20 cellular contexts compared by ENCODE assay signal in genomic region chr1:61190476-61191067, GRCh38.
A peak's percentile ranks its signal among the peaks of the same experiment; 100 is the strongest.
DNase-seq lines count a peak whose midpoint lies in the region; ATAC-seq and TF ChIP-seq lines count a peak whose summit lies in the region.
"Had no signal": no experiment of that assay in that cellular context is flagged by ENCODE, and none has a peak within 500 bp of the region (broad histone marks: within the 10 kb centered on the region; RNA-seq: fewer than 3 reads in every experiment).

No MANE protein-coding gene starts in this region.

- H3K4me1 Mint-ChIP-seq in endodermal cell (peaks cover 10% of the 10 kb centered on the region), nephron (peaks cover 74% of the 10 kb centered on the region), Caco-2 (ENCODE audit: low read depth, unreplicated experiment) (no peaks in the 10 kb centered on the region)
- H3K4me1 Mint-ChIP-seq in activated CD4-positive, alpha-beta memory T cell treated with anti-CD3 and anti-CD28 coated beads, Interleukin-2, amount 10 ng/mL, durations not matched to agents 7 days and 5 days = no peaks in the 10 kb centered on the region
- H3K4me1 Mint-ChIP-seq in CD8-positive, alpha-beta T cell (ENCODE audit: low read depth) = no peaks in the 10 kb centered on the region
- H3K4me1 Mint-ChIP-seq: activated CD8-positive, alpha-beta memory T cell treated with anti-CD3 and anti-CD28 coated beads, Interleukin-2, amount 10 ng/mL, durations not matched to agents 7 days and 5 days; activated naive CD8-positive, alpha-beta T cell treated with anti-CD3 and anti-CD28 coated beads, Interleukin-2, amount 50 U/mL, for 24 hours; B cell had no signal

- no peak overlapping the region for H3K9ac ChIP-seq in endodermal cell (ENCODE audit: extremely low read depth, low read length, poor library complexity, severe bottlenecking)
- H3K9ac ChIP-seq: parathyroid adenoma had no signal

- in situ Hi-C loops in Panc1 (cut with HindIII; ENCODE audit: low pct_unique_long_range_greater_than_20kb, low sequenced_read_pairs) = no loop called here
- in situ Hi-C loops in transverse colon (cut with MboI; ENCODE audit: low pct_ligation_motif_present in 1 of 4, low pct_unique_long_range_greater_than_20kb in 1 of 4, low sequenced_read_pairs in 3 of 4) = no loop called here

- no peak for TF ChIP-seq CTCF in Panc1 (IDR thresholded peaks at IDR 0.05)
- no peak for TF ChIP-seq CTCF in endodermal cell (conservative IDR thresholded peaks at IDR 0.05)
- no peak for TF ChIP-seq CTCF in nephron (IDR thresholded peaks at IDR 0.05; ENCODE audit: unreplicated experiment in 3 of 3)
- TF ChIP-seq CTCF in transverse colon (IDR thresholded peaks at IDR 0.05) = no peak
- TF ChIP-seq CTCF in CD8-positive, alpha-beta T cell (IDR thresholded peaks at IDR 0.05) = no peak
- no peak for TF ChIP-seq CTCF in Caco-2 (IDR thresholded peaks at IDR 0.05; ENCODE audit: insufficient read depth in 1 of 2, low read depth in 1 of 2, low read length in 1 of 2, severe bottlenecking in 1 of 2, unreplicated experiment in 1 of 2)

- DNase-seq in Panc1 (ENCODE audit: low read depth, low spot score) (no peak), endodermal cell (no peak), transverse colon (no peak), Caco-2 (no peak)
- no peak for DNase-seq in activated CD4-positive, alpha-beta memory T cell treated with anti-CD3 and anti-CD28 coated beads, Interleukin-2, amount 10 ng/mL, durations not matched to agents 7 days and 5 days
- DNase-seq in CD8-positive, alpha-beta T cell = no peak
- DNase-seq: activated CD8-positive, alpha-beta memory T cell treated with anti-CD3 and anti-CD28 coated beads, Interleukin-2, amount 10 ng/mL, durations not matched to agents 7 days and 5 days; activated naive CD8-positive, alpha-beta T cell treated with anti-CD3 and anti-CD28 coated beads, Interleukin-2, amount 50 U/mL, for 24 hours; Calu3; central memory CD4-positive, alpha-beta T cell; Karpas-422; naive thymus-derived CD8-positive, alpha-beta T cell; NCI-H1105 treated with DMSO at 0.1 percent for 48 hours; NCI-H526 had no signal

- no peak overlapping the region for H3K4me3 Mint-ChIP-seq in endodermal cell
- no peak overlapping the region for H3K4me3 Mint-ChIP-seq in nephron
- no peak overlapping the region for H3K4me3 Mint-ChIP-seq in activated CD4-positive, alpha-beta memory T cell treated with anti-CD3 and anti-CD28 coated beads, Interleukin-2, amount 10 ng/mL, durations not matched to agents 7 days and 5 days
- no peak overlapping the region for H3K4me3 Mint-ChIP-seq in CD8-positive, alpha-beta T cell
- H3K4me3 Mint-ChIP-seq in Caco-2 (ENCODE audit: unreplicated experiment) = no peak overlapping the region
- H3K4me3 Mint-ChIP-seq: activated CD8-positive, alpha-beta memory T cell treated with anti-CD3 and anti-CD28 coated beads, Interleukin-2, amount 10 ng/mL, durations not matched to agents 7 days and 5 days; activated naive CD8-positive, alpha-beta T cell treated with anti-CD3 and anti-CD28 coated beads, Interleukin-2, amount 50 U/mL, for 24 hours; B cell; GM23338; naive thymus-derived CD8-positive, alpha-beta T cell had no signal

- H3K27ac Mint-ChIP-seq in endodermal cell = no peak overlapping the region
- peak overlapping the region; percentile 63 to 82 (median 78) for H3K27ac Mint-ChIP-seq in nephron
- H3K27ac Mint-ChIP-seq in activated CD4-positive, alpha-beta memory T cell treated with anti-CD3 and anti-CD28 coated beads, Interleukin-2, amount 10 ng/mL, durations not matched to agents 7 days and 5 days = no peak overlapping the region
- H3K27ac Mint-ChIP-seq in CD8-positive, alpha-beta T cell = no peak overlapping the region
- H3K27ac Mint-ChIP-seq in Caco-2 (ENCODE audit: unreplicated experiment) = no peak overlapping the region
- H3K27ac Mint-ChIP-seq: activated CD8-positive, alpha-beta memory T cell treated with anti-CD3 and anti-CD28 coated beads, Interleukin-2, amount 10 ng/mL, durations not matched to agents 7 days and 5 days; activated naive CD8-positive, alpha-beta T cell treated with anti-CD3 and anti-CD28 coated beads, Interleukin-2, amount 50 U/mL, for 24 hours; B cell; GM23338; naive thymus-derived CD8-positive, alpha-beta T cell had no signal

- H3K27me3 Mint-ChIP-seq in endodermal cell (ENCODE audit: insufficient read depth) (no peaks in the 10 kb centered on the region), nephron (ENCODE audit: low read depth) (no peaks in the 10 kb centered on the region), Caco-2 (ENCODE audit: insufficient read depth, unreplicated experiment) (no peaks in the 10 kb centered on the region)
- no peaks in the 10 kb centered on the region for H3K27me3 Mint-ChIP-seq in activated CD4-positive, alpha-beta memory T cell treated with anti-CD3 and anti-CD28 coated beads, Interleukin-2, amount 10 ng/mL, durations not matched to agents 7 days and 5 days
- no peaks in the 10 kb centered on the region for H3K27me3 Mint-ChIP-seq in CD8-positive, alpha-beta T cell (ENCODE audit: low read depth)
- H3K27me3 Mint-ChIP-seq: activated CD8-positive, alpha-beta memory T cell treated with anti-CD3 and anti-CD28 coated beads, Interleukin-2, amount 10 ng/mL, durations not matched to agents 7 days and 5 days; activated naive CD8-positive, alpha-beta T cell treated with anti-CD3 and anti-CD28 coated beads, Interleukin-2, amount 50 U/mL, for 24 hours had no signal

- H3K9me3 ChIP-seq in Panc1 (ENCODE audit: control insufficient read depth, insufficient read depth, low read depth, low read length) = no peaks in the 10 kb centered on the region
- H3K9me3 ChIP-seq in endodermal cell (ENCODE audit: control insufficient read depth, low read length) = no peaks in the 10 kb centered on the region
- no peaks in the 10 kb centered on the region for H3K9me3 ChIP-seq in transverse colon
- no peaks in the 10 kb centered on the region for H3K9me3 ChIP-seq in CD8-positive, alpha-beta T cell (ENCODE audit: low read length)
- no peaks in the 10 kb centered on the region for H3K9me3 ChIP-seq in Caco-2

- H3K4me3 ChIP-seq in Panc1 (ENCODE audit: low read depth in 2 of 2, low read length in 2 of 2) (no peak overlapping the region), endodermal cell (ENCODE audit: low read length) (no peak overlapping the region), transverse colon (no peak overlapping the region), Caco-2 (ENCODE audit: low read depth, low read length) (no peak overlapping the region)
- H3K4me3 ChIP-seq in CD8-positive, alpha-beta T cell (ENCODE audit: low read depth, low read length) = no peak overlapping the region
- H3K4me3 ChIP-seq: GM23338, skin epidermis had no signal

- H3K4me1 ChIP-seq in Panc1 (ENCODE audit: control insufficient read depth, insufficient read depth, low read length) (peaks cover 4% of the 10 kb centered on the region; the same call in 1 of the 2 replicates), endodermal cell (ENCODE audit: control insufficient read depth, insufficient read depth, low read length) (no peaks in the 10 kb centered on the region), transverse colon (peaks cover 0 to 27% (median 14%) of the 10 kb centered on the region in 4 donors), Caco-2 (no peaks in the 10 kb centered on the region)
- H3K4me1 ChIP-seq in CD8-positive, alpha-beta T cell (ENCODE audit: insufficient read depth, low read length) = no peaks in the 10 kb centered on the region
- H3K4me1 ChIP-seq: parathyroid adenoma had no signal

- 90 to 100% methylated on average over 1 of the region's 1 CpG for WGBS in endodermal cell (ENCODE audit: insufficient coverage in 1 of 2, insufficient read length in 1 of 2), 2 experiments
- WGBS in transverse colon (ENCODE audit: low coverage in 1 of 2), 2 donors = 56 to 69% methylated on average over 1 of the region's 1 CpG

- POLR2A ChIA-PET in Panc1 (lab: Charles Lee) = interaction anchor here (0.6 kb wide), 1 partner anchor 1201 kb away, joined by 4 read pairs; no protein-coding TSS in a partner anchor
- POLR2A ChIA-PET in activated CD4-positive, alpha-beta memory T cell treated with anti-CD3 and anti-CD28 coated beads, Interleukin-2, amount 10 ng/mL, durations not matched to agents 7 days and 5 days (lab: Charles Lee) = no interaction called here
- POLR2A ChIA-PET in CD8-positive, alpha-beta T cell (lab: Charles Lee) = no interaction called here
- POLR2A ChIA-PET in Caco-2 (lab: Charles Lee) = no interaction called here

- H3K9me3 Mint-ChIP-seq in endodermal cell = no peaks in the 10 kb centered on the region
- H3K9me3 Mint-ChIP-seq in nephron = no peaks in the 10 kb centered on the region
- no peaks in the 10 kb centered on the region for H3K9me3 Mint-ChIP-seq in activated CD4-positive, alpha-beta memory T cell treated with anti-CD3 and anti-CD28 coated beads, Interleukin-2, amount 10 ng/mL, durations not matched to agents 7 days and 5 days
- no peaks in the 10 kb centered on the region for H3K9me3 Mint-ChIP-seq in CD8-positive, alpha-beta T cell
- H3K9me3 Mint-ChIP-seq in Caco-2 (ENCODE audit: unreplicated experiment) = no peaks in the 10 kb centered on the region
- H3K9me3 Mint-ChIP-seq: activated naive CD8-positive, alpha-beta T cell treated with anti-CD3 and anti-CD28 coated beads, Interleukin-2, amount 50 U/mL, for 24 hours; GM23338; naive thymus-derived CD8-positive, alpha-beta T cell had no signal

- H3K36me3 ChIP-seq in Panc1 (ENCODE audit: control insufficient read depth, insufficient read depth, low read length) (no peaks in the 10 kb centered on the region), endodermal cell (ENCODE audit: control insufficient read depth, insufficient read depth, low read length) (no peaks in the 10 kb centered on the region), transverse colon (no peaks in the 10 kb centered on the region), Caco-2 (ENCODE audit: control insufficient read depth, insufficient read depth, low read length) (no peaks in the 10 kb centered on the region)
- no peaks in the 10 kb centered on the region for H3K36me3 ChIP-seq in CD8-positive, alpha-beta T cell (ENCODE audit: insufficient read depth, low read length)

- H3K36me3 Mint-ChIP-seq in endodermal cell (ENCODE audit: low read depth) (no peaks in the 10 kb centered on the region), nephron (ENCODE audit: low read depth) (peaks cover 4% of the 10 kb centered on the region), Caco-2 (ENCODE audit: insufficient read depth, unreplicated experiment) (no peaks in the 10 kb centered on the region)
- no peaks in the 10 kb centered on the region for H3K36me3 Mint-ChIP-seq in activated CD4-positive, alpha-beta memory T cell treated with anti-CD3 and anti-CD28 coated beads, Interleukin-2, amount 10 ng/mL, durations not matched to agents 7 days and 5 days (ENCODE audit: low read depth)
- H3K36me3 Mint-ChIP-seq in CD8-positive, alpha-beta T cell = no peaks in the 10 kb centered on the region
- H3K36me3 Mint-ChIP-seq: activated CD8-positive, alpha-beta memory T cell treated with anti-CD3 and anti-CD28 coated beads, Interleukin-2, amount 10 ng/mL, durations not matched to agents 7 days and 5 days; naive thymus-derived CD8-positive, alpha-beta T cell had no signal

- no peak overlapping the region for H3K27ac ChIP-seq in Panc1 (ENCODE audit: low read length)
- H3K27ac ChIP-seq in endodermal cell (ENCODE audit: low read depth, low read length) = peak overlapping the region; percentile 18
- peak overlapping the region; percentile 17 to 57 (median 42) for H3K27ac ChIP-seq in transverse colon
- H3K27ac ChIP-seq in CD8-positive, alpha-beta T cell (ENCODE audit: low read depth, low read length) = no peak overlapping the region
- H3K27ac ChIP-seq: parathyroid adenoma had no signal

- no peak for TF ChIP-seq POLR2A in transverse colon (IDR thresholded peaks at IDR 0.05)

- intact Hi-C loops in Panc1 (cut with micrococcal nuclease; ENCODE audit: unreplicated experiment) = no loop called here
- intact Hi-C loops in transverse colon (cut with DNase I; ENCODE audit: low total_unique reads) = no loop called here
- intact Hi-C loops in CD8-positive, alpha-beta T cell (cut with DNase I, micrococcal nuclease) = no loop called here
- intact Hi-C loops in Caco-2 (cut with micrococcal nuclease; ENCODE audit: unreplicated experiment) = no loop called here

- CTCF ChIA-PET in Panc1 (lab: Charles Lee) (no interaction called here), Caco-2 (lab: Charles Lee) (no interaction called here)
- CTCF ChIA-PET in activated CD4-positive, alpha-beta memory T cell treated with anti-CD3 and anti-CD28 coated beads, Interleukin-2, amount 10 ng/mL, durations not matched to agents 7 days and 5 days (lab: Charles Lee) = no interaction called here
- CTCF ChIA-PET in CD8-positive, alpha-beta T cell (lab: Charles Lee) = interaction anchor here (1.3 kb wide), 1 partner anchor 36 kb away, joined by 3 read pairs; no protein-coding TSS in a partner anchor

- TSS peak; percentile 11 for BruUV-seq in Panc1 (replicated peaks; lab: Mats Ljungman, UMichigan)
- no TSS peak for BruUV-seq in Caco-2 (replicated peaks; lab: Mats Ljungman, UMichigan)

- TF ChIP-seq EP300 in transverse colon (IDR thresholded peaks at IDR 0.05; ENCODE audit: low read depth) = no peak

- ATAC-seq in Panc1 = no peak
- no peak for ATAC-seq in CD8-positive, alpha-beta T cell
- ATAC-seq: activated CD8-positive, alpha-beta memory T cell treated with anti-CD3 and anti-CD28 coated beads, Interleukin-2, amount 10 ng/mL, durations not matched to agents 7 days and 5 days; activated naive CD8-positive, alpha-beta T cell treated with anti-CD3 and anti-CD28 coated beads, Interleukin-2, amount 50 U/mL, for 24 hours; GM23338; naive thymus-derived CD8-positive, alpha-beta T cell; Right ventricle myocardium inferior had no signal

- H3K27me3 ChIP-seq in Panc1 (ENCODE audit: control insufficient read depth, insufficient read depth, low read length) = no peaks in the 10 kb centered on the region
- no peaks in the 10 kb centered on the region for H3K27me3 ChIP-seq in endodermal cell (ENCODE audit: control insufficient read depth, insufficient read depth, low read length, poor library complexity, severe bottlenecking)
- H3K27me3 ChIP-seq in transverse colon = no peaks in the 10 kb centered on the region
- H3K27me3 ChIP-seq in CD8-positive, alpha-beta T cell (ENCODE audit: insufficient read depth, low read length) = no peaks in the 10 kb centered on the region
- H3K27me3 ChIP-seq in Caco-2 (replicated peaks; ENCODE audit: control insufficient read depth, insufficient read depth, low read length) = no peaks in the 10 kb centered on the region

Comparison
In these comparisons a context has a peak if more than half of its experiments do, and no peak if none do; other contexts are left out.
1. H3K27ac ChIP-seq: peak in endodermal cell (single experiment) and transverse colon (4 of 4); none in Panc1 (single experiment) and CD8-positive, alpha-beta T cell (single experiment).
2. H3K27ac Mint-ChIP-seq: peak in nephron (3 of 3); none in endodermal cell (single experiment), activated CD4-positive, alpha-beta memory T cell treated with anti-CD3 and anti-CD28 coated beads, Interleukin-2, amount 10 ng/mL, durations not matched to agents 7 days and 5 days (single experiment), CD8-positive, alpha-beta T cell (single experiment) and Caco-2 (single experiment).